Comparison of ENCODE assay signal across 21 cellular contexts in genomic region chr12:112945515-112945914, GRCh38. TPM values are rescaled to one million over a fixed set of nuclear protein-coding genes. Genes with fewer than 3 reads are reported as not detected.
DNase-seq lines count a peak whose midpoint lies in the region; ATAC-seq, FAIRE-seq and TF ChIP-seq lines count a peak whose summit lies in the region.
"Had no signal": no experiment of that assay in that cellular context is flagged by ENCODE, and none has a peak within 500 bp of the region (broad histone marks: within the 10 kb centered on the region; RNA-seq: fewer than 3 reads in every experiment).

No MANE protein-coding gene starts in this region.

- no peak overlapping the region for H2BK15ac ChIP-seq in H9 (ENCODE audit: low read depth, low read length)

- no peak overlapping the region for H2AK5ac ChIP-seq in H9 (ENCODE audit: insufficient read length, low read length)

- H3K27me3 Mint-ChIP-seq in activated CD8-positive, alpha-beta memory T cell treated with anti-CD3 and anti-CD28 coated beads, Interleukin-2, amount 10 ng/mL, durations not matched to agents 7 days and 5 days = no peaks in the 10 kb centered on the region
- H3K27me3 Mint-ChIP-seq in H9 (ENCODE audit: low read depth) = peaks cover under 1% of the 10 kb centered on the region
- peaks cover 43% of the 10 kb centered on the region for H3K27me3 Mint-ChIP-seq in nephron progenitor cell (ENCODE audit: low read depth, poor library complexity)
- H3K27me3 Mint-ChIP-seq: CD4-positive, alpha-beta T cell; CD8-positive, alpha-beta memory T cell had no signal

- H3K9me3 Mint-ChIP-seq in activated CD8-positive, alpha-beta memory T cell treated with anti-CD3 and anti-CD28 coated beads, Interleukin-2, amount 10 ng/mL, durations not matched to agents 7 days and 5 days (ENCODE audit: low read depth) = no peaks in the 10 kb centered on the region
- no peaks in the 10 kb centered on the region for H3K9me3 Mint-ChIP-seq in H9
- H3K9me3 Mint-ChIP-seq in nephron progenitor cell = no peaks in the 10 kb centered on the region
- H3K9me3 Mint-ChIP-seq: CD4-positive, alpha-beta T cell; CD8-positive, alpha-beta memory T cell; GM23338; HFFc6 had no signal

- no peak overlapping the region for H3T11ph ChIP-seq in H9 (ENCODE audit: low read length)

- TF ChIP-seq CTCF in A549 (IDR thresholded peaks at IDR 0.05) (no peak), H9 (conservative IDR thresholded peaks at IDR 0.05) (no peak), nephron progenitor cell (IDR thresholded peaks at IDR 0.05) (no peak)

- 92% methylated on average over 4 of the region's 4 CpGs for WGBS in A549 (ENCODE audit: missing lambda C conversion rate)
- no CpG with 5 or more reads among the region's 4 CpGs for WGBS in H9 (ENCODE audit: extremely low coverage, insufficient read length, low lambda C conversion rate)

- H3K27ac Mint-ChIP-seq in activated CD8-positive, alpha-beta memory T cell treated with anti-CD3 and anti-CD28 coated beads, Interleukin-2, amount 10 ng/mL, durations not matched to agents 7 days and 5 days = no peak overlapping the region
- H3K27ac Mint-ChIP-seq in H9 = no peak overlapping the region; a peak in 1 of 7 replicates
- H3K27ac Mint-ChIP-seq in nephron progenitor cell = peak overlapping the region; percentile 64
- H3K27ac Mint-ChIP-seq: CD4-positive, alpha-beta T cell; GM23338; HFFc6 had no signal

- CTCF ChIA-PET in activated CD8-positive, alpha-beta memory T cell treated with anti-CD3 and anti-CD28 coated beads, Interleukin-2, amount 10 ng/mL, durations not matched to agents 7 days and 5 days (lab: Charles Lee) = no interaction called here
- CTCF ChIA-PET in A549 (lab: Yijun Ruan, JAX) = no interaction called here

- ATAC-seq in activated CD8-positive, alpha-beta memory T cell treated with anti-CD3 and anti-CD28 coated beads, Interleukin-2, amount 10 ng/mL, durations not matched to agents 7 days and 5 days = no peak
- ATAC-seq in A549 = no peak
- no peak for ATAC-seq in GM18868 (IDR thresholded peaks at IDR 0.05; ENCODE audit: unreplicated experiment)
- ATAC-seq: GM12878, GM23338 had no signal

- no peaks in the 10 kb centered on the region for H3K79me1 ChIP-seq in H9 (ENCODE audit: insufficient read depth, low read depth, low read length, poor library complexity, severe bottlenecking)

- H3K18ac ChIP-seq in H9 (ENCODE audit: insufficient read length, low read depth, low read length) = no peak overlapping the region

- no peak for TF ChIP-seq EP300 in A549 (IDR thresholded peaks at IDR 0.05)

- no peak overlapping the region for H3K56ac ChIP-seq in H9 (ENCODE audit: insufficient read length, low read depth, low read length)

- H3K9me3 ChIP-seq in A549 (no peaks in the 10 kb centered on the region), H9 (ENCODE audit: control insufficient read depth, low read depth, low read length) (no peaks in the 10 kb centered on the region)
- H3K9me3 ChIP-seq: BE2C; BLaER1 treated with 17β-estradiol and CSF1 and Interleukin-3, amounts not matched to agents 10 nM and 100 nM; HAP-1 had no signal

- H4K8ac ChIP-seq in H9 (replicated peaks; ENCODE audit: insufficient read length, low read depth, low read length) = no peak overlapping the region

- no peaks in the 10 kb centered on the region for H3K23me2 ChIP-seq in H9 (ENCODE audit: insufficient read length, low read depth, low read length, poor library complexity, severe bottlenecking)

- DNase-seq in activated CD8-positive, alpha-beta memory T cell treated with anti-CD3 and anti-CD28 coated beads, Interleukin-2, amount 10 ng/mL, durations not matched to agents 7 days and 5 days = peak; percentile 14
- no peak for DNase-seq in activated CD8-positive, alpha-beta memory T cell treated with anti-CD3 and anti-CD28 coated beads, Interleukin-2, amount 50 U/mL, for 48 hours
- DNase-seq in A549 (ENCODE audit: low read depth in 1 of 2, low spot score in 1 of 2) (no peak), H9 (peak; percentile 4), nephron progenitor cell (no peak), cerebellar nuclear complex (lab: John Stamatoyannopoulos, UW) (no peak)
- DNase-seq: BE2C; CD4-positive, alpha-beta T cell; CD8-positive, alpha-beta memory T cell; DMS 273 treated with DMSO at 0.1 percent for 48 hours; DMS79; EL; GDM1; HFFc6 had no signal

- H2BK12ac ChIP-seq in H9 (ENCODE audit: insufficient read length, low read depth, low read length) = no peak overlapping the region

- no peaks in the 10 kb centered on the region for H3K27me3 ChIP-seq in H9 (ENCODE audit: insufficient read depth, low read length)
- H3K27me3 ChIP-seq: BE2C; BLaER1 treated with 17β-estradiol and CSF1 and Interleukin-3, amounts not matched to agents 10 nM and 100 nM had no signal

- no peaks in the 10 kb centered on the region for H4K20me1 ChIP-seq in H9 (ENCODE audit: control insufficient read depth, insufficient read depth, insufficient read length)
- H4K20me1 ChIP-seq: BLaER1 treated with 17β-estradiol and CSF1 and Interleukin-3, amounts not matched to agents 10 nM and 100 nM had no signal

- H3K4me3 ChIP-seq in A549 = no peak overlapping the region
- H3K4me3 ChIP-seq: BLaER1 treated with 17β-estradiol and CSF1 and Interleukin-3, amounts not matched to agents 10 nM and 100 nM; GM12878; GM23338; HAP-1 had no signal

- H3K4me3 Mint-ChIP-seq in activated CD8-positive, alpha-beta memory T cell treated with anti-CD3 and anti-CD28 coated beads, Interleukin-2, amount 10 ng/mL, durations not matched to agents 7 days and 5 days = no peak overlapping the region
- no peak overlapping the region for H3K4me3 Mint-ChIP-seq in H9
- H3K4me3 Mint-ChIP-seq in nephron progenitor cell = no peak overlapping the region
- H3K4me3 Mint-ChIP-seq: CD14-positive monocyte; CD4-positive, alpha-beta T cell; GM23338; HFFc6 had no signal

- no peak for FAIRE-seq in A549 (lab: Jason Lieb, UNC)
- FAIRE-seq: D721Med, GM12878 had no signal

- no peak overlapping the region for H2AFZ ChIP-seq in H9 (ENCODE audit: low read length)
- H2AFZ ChIP-seq: GM23338 had no signal

- no peak overlapping the region for H2BK5ac ChIP-seq in H9 (ENCODE audit: insufficient read length, low read length)

- H3K4me2 ChIP-seq in A549 = no peak overlapping the region
- no peak overlapping the region for H3K4me2 ChIP-seq in H9 (ENCODE audit: insufficient read depth, insufficient read length, low read length)
- H3K4me2 ChIP-seq: BLaER1 treated with 17β-estradiol and CSF1 and Interleukin-3, amounts not matched to agents 10 nM and 100 nM; GM23338 had no signal

- H3K23ac ChIP-seq in H9 (ENCODE audit: insufficient read length, low read depth, low read length) = no peak overlapping the region

- H3K4ac ChIP-seq in H9 (ENCODE audit: low read depth, low read length) = no peak overlapping the region

- no peak for TF ChIP-seq RAD21 in A549 (conservative IDR thresholded peaks at IDR 0.05 in 1 of 2, IDR thresholded peaks at IDR 0.05 in 1 of 2)

- peaks cover 49% of the 10 kb centered on the region for H3K4me1 Mint-ChIP-seq in activated CD8-positive, alpha-beta memory T cell treated with anti-CD3 and anti-CD28 coated beads, Interleukin-2, amount 10 ng/mL, durations not matched to agents 7 days and 5 days
- H3K4me1 Mint-ChIP-seq in H9 (peaks cover 4% of the 10 kb centered on the region in 2 experiments; a peak in 2 of 4 replicates), nephron progenitor cell (no peaks in the 10 kb centered on the region)
- H3K4me1 Mint-ChIP-seq: CD14-positive monocyte had no signal

- TF ChIP-seq POLR2A in A549 (IDR thresholded peaks at IDR 0.05; ENCODE audit: low read length) = no peak

- no peak overlapping the region for H4K91ac ChIP-seq in H9 (ENCODE audit: insufficient read length, low read depth, low read length)

- no peak overlapping the region for H3K14ac ChIP-seq in H9 (ENCODE audit: insufficient read depth, low read length)

- H2BK120ac ChIP-seq in H9 (ENCODE audit: low read depth, low read length, poor library complexity, severe bottlenecking) = no peak overlapping the region

- H3K27ac ChIP-seq in A549 = no peak overlapping the region
- H3K27ac ChIP-seq in H9 (ENCODE audit: insufficient read length, low read depth, low read length) = no peak overlapping the region
- H3K27ac ChIP-seq: BLaER1 treated with 17β-estradiol and CSF1 and Interleukin-3, amounts not matched to agents 10 nM and 100 nM had no signal

- no peaks in the 10 kb centered on the region for H3K79me2 ChIP-seq in H9 (ENCODE audit: insufficient read depth, low read length)

- peaks cover 85% of the 10 kb centered on the region for H3K36me3 Mint-ChIP-seq in activated CD8-positive, alpha-beta memory T cell treated with anti-CD3 and anti-CD28 coated beads, Interleukin-2, amount 10 ng/mL, durations not matched to agents 7 days and 5 days
- H3K36me3 Mint-ChIP-seq in H9 (ENCODE audit: insufficient read depth in 1 of 3, low read depth in 3 of 3) (no peaks in the 10 kb centered on the region), nephron progenitor cell (ENCODE audit: low read depth) (no peaks in the 10 kb centered on the region)

- no peaks in the 10 kb centered on the region for H3K4me1 ChIP-seq in A549
- H3K4me1 ChIP-seq in H9 (ENCODE audit: insufficient read depth, low read length) = no peaks in the 10 kb centered on the region
- H3K4me1 ChIP-seq: BE2C, HAP-1 had no signal

- no peak overlapping the region for H2BK20ac ChIP-seq in H9 (ENCODE audit: low read depth, low read length, poor library complexity, severe bottlenecking)

- H4K5ac ChIP-seq in H9 (ENCODE audit: insufficient read length, low read depth, low read length) = no peak overlapping the region

- no peak overlapping the region for H3K9ac ChIP-seq in H9 (ENCODE audit: extremely low read depth, insufficient read length, low read length)
- H3K9ac ChIP-seq: BLaER1 treated with 17β-estradiol and CSF1 and Interleukin-3, amounts not matched to agents 10 nM and 100 nM had no signal

- POLR2A ChIA-PET in A549 (lab: Yijun Ruan, JAX) = no interaction called here

RNA-seq across cellular contexts. Expression of gene OAS3, which starts 7.2 kb away (rescaled TPM):
- 100 to 1,000 TPM; 290 to 394 TPM for total RNA-seq in activated CD8-positive, alpha-beta memory T cell treated with anti-CD3 and anti-CD28 coated beads, Interleukin-2, amount 10 ng/mL, durations not matched to agents 7 days and 5 days
- polyA plus RNA-seq in A549 (2011; rRNA removed) (36.7 and 38.9 TPM in 2 replicates), A549 (2017; fragmentation: RNase III; extraction: RNeasy Plus Mini Kit Qiagen cat#74134 plus additional on column Dnase treatment) (22.7 to 23.3 TPM (median 22.9 TPM) in 3 replicates)
- polyA plus RNA-seq in A549 (2012; cell fraction: cytosol; rRNA removed) = 31.8 and 38.7 TPM in 2 replicates
- polyA plus RNA-seq in A549 (2012; cell fraction: nucleus; rRNA removed) = 46.2 and 52.9 TPM in 2 replicates
- polyA minus RNA-seq in A549 (2011; rRNA and poly(A)+ RNA removed) = 74.6 and 81.2 TPM in 2 replicates
- total RNA-seq in H9 (2021) = 0.70 and 0.81 TPM in 2 replicates

RNA-seq across cellular contexts. Expression of gene OAS2, which starts 32.8 kb away (rescaled TPM):
- 100 to 1,000 TPM; 276 to 383 TPM for total RNA-seq in activated CD8-positive, alpha-beta memory T cell treated with anti-CD3 and anti-CD28 coated beads, Interleukin-2, amount 10 ng/mL, durations not matched to agents 7 days and 5 days
- polyA plus RNA-seq in A549 (2011; rRNA removed) (0.19 and 0.36 TPM in 2 replicates), A549 (2017; fragmentation: RNase III; extraction: RNeasy Plus Mini Kit Qiagen cat#74134 plus additional on column Dnase treatment) (0.05 TPM in 1 of 3 replicates, not detected in the others)
- 0.01 TPM in 2 replicates for polyA plus RNA-seq in A549 (2012; cell fraction: cytosol; rRNA removed)
- 0.10 and 0.16 TPM in 2 replicates for polyA plus RNA-seq in A549 (2012; cell fraction: nucleus; rRNA removed)
- polyA minus RNA-seq in A549 (2011; rRNA and poly(A)+ RNA removed) = 0.87 and 1.2 TPM in 2 replicates
- not detected in 2 replicates for total RNA-seq in H9 (2021)
- total RNA-seq: GM23338 had no signal

RNA-seq across cellular contexts. Expression of gene OAS1, which starts 38.8 kb away (rescaled TPM):
- 100 to 1,000 TPM; 161 to 292 TPM for total RNA-seq in activated CD8-positive, alpha-beta memory T cell treated with anti-CD3 and anti-CD28 coated beads, Interleukin-2, amount 10 ng/mL, durations not matched to agents 7 days and 5 days
- 52.8 and 72.8 TPM in 2 replicates for polyA plus RNA-seq in A549 (2011; rRNA removed)
- polyA plus RNA-seq in A549 (2012; cell fraction: cytosol; rRNA removed) = 27.2 and 28.0 TPM in 2 replicates
- 24.1 and 24.5 TPM in 2 replicates for polyA plus RNA-seq in A549 (2012; cell fraction: nucleus; rRNA removed)
- polyA plus RNA-seq in A549 (2017; fragmentation: RNase III; extraction: RNeasy Plus Mini Kit Qiagen cat#74134 plus additional on column Dnase treatment) = 41.3 to 63.6 TPM (median 48.4 TPM) in 3 replicates
- polyA minus RNA-seq in A549 (2011; rRNA and poly(A)+ RNA removed) = 45.6 and 46.0 TPM in 2 replicates
- 0.20 TPM in 1 of 2 replicates, not detected in the other for total RNA-seq in H9 (2021)
- total RNA-seq: GM23338, HFFc6 had no signal
- polyA plus RNA-seq: GM23338 had no signal

Comparison
In these comparisons a context has a peak if more than half of its experiments do, and no peak if none do; other contexts are left out.
1. DNase-seq: peak in activated CD8-positive, alpha-beta memory T cell treated with anti-CD3 and anti-CD28 coated beads, Interleukin-2, amount 10 ng/mL, durations not matched to agents 7 days and 5 days (single experiment) and H9 (single experiment); none in activated CD8-positive, alpha-beta memory T cell treated with anti-CD3 and anti-CD28 coated beads, Interleukin-2, amount 50 U/mL, for 48 hours (single experiment), A549 (0 of 2), nephron progenitor cell (single experiment) and cerebellar nuclear complex (0 of 2).
2. RNA of gene OAS3, which starts 7.2 kb away (total RNA-seq): 290 to 394 TPM in activated CD8-positive, alpha-beta memory T cell treated with anti-CD3 and anti-CD28 coated beads, Interleukin-2, amount 10 ng/mL, durations not matched to agents 7 days and 5 days; 0.70 to 0.81 TPM in H9; every median in the first group is over 100 times any median in the second.
3. RNA of gene OAS2, which starts 32.8 kb away (total RNA-seq): 276 to 383 TPM in activated CD8-positive, alpha-beta memory T cell treated with anti-CD3 and anti-CD28 coated beads, Interleukin-2, amount 10 ng/mL, durations not matched to agents 7 days and 5 days; not detected in H9; every median in the first group is over 100 times any median in the second.
4. RNA of gene OAS1, which starts 38.8 kb away (total RNA-seq): 161 to 292 TPM in activated CD8-positive, alpha-beta memory T cell treated with anti-CD3 and anti-CD28 coated beads, Interleukin-2, amount 10 ng/mL, durations not matched to agents 7 days and 5 days; 0.20 TPM in H9; every median in the first group is over 100 times any median in the second.